Comparison of ENCODE assay signal across 10 cellular contexts in genomic region chr7:26279405-26279804, GRCh38. TPM values are rescaled to one million over a fixed set of nuclear protein-coding genes. Genes with fewer than 3 reads are reported as not detected.
DNase-seq lines count a peak whose midpoint lies in the region; ATAC-seq, FAIRE-seq and TF ChIP-seq lines count a peak whose summit lies in the region.
"Had no signal": no experiment of that assay in that cellular context is flagged by ENCODE, and none has a peak within 500 bp of the region (broad histone marks: within the 10 kb centered on the region; RNA-seq: fewer than 3 reads in every experiment).

No MANE protein-coding gene starts in this region.

- H3K27ac ChIP-seq in osteoblast (ENCODE audit: low read depth, low read length) (no peak overlapping the region), kidney (ENCODE audit: low read depth in 2 of 2, low read length in 2 of 2) (no peak overlapping the region), right cardiac atrium (ENCODE audit: low read length) (no peak overlapping the region)

- H3K4me2 ChIP-seq in osteoblast (ENCODE audit: insufficient read depth, low read length): peak overlapping the region; percentile 49

- no peaks in the 10 kb centered on the region for H3K36me3 Mint-ChIP-seq in activated CD8-positive, alpha-beta T cell treated with anti-CD3 and anti-CD28 coated beads, Interleukin-2, amount 10 ng/mL, durations not matched to agents 7 days and 5 days (ENCODE audit: low read depth)
- H3K36me3 Mint-ChIP-seq: brain had no signal

- no peak for DNase-seq in activated CD4-positive, CD25-positive, alpha-beta regulatory T cell (lab: John Stamatoyannopoulos, UW)
- DNase-seq in activated CD8-positive, alpha-beta T cell treated with anti-CD3 and anti-CD28 coated beads, Interleukin-2, amount 10 ng/mL, durations not matched to agents 7 days and 5 days: peak; percentile 56
- DNase-seq in osteoblast (ENCODE audit: insufficient read length, low spot score, missing footprints) (no peak), NCI-H2196 (lab: John Stamatoyannopoulos, UW; ENCODE audit: unreplicated experiment) (no peak), kidney (no peak), right cardiac atrium (no peak)
- DNase-seq: activated B cell treated with CpG ODN at 0.5 μM for 24 hours had no signal

- CTCF ChIA-PET in activated CD8-positive, alpha-beta T cell treated with anti-CD3 and anti-CD28 coated beads, Interleukin-2, amount 10 ng/mL, durations not matched to agents 7 days and 5 days (lab: Charles Lee): interaction anchor here (0.6 to 2.5 kb wide), 3 partner anchors 71 to 86 kb away, joined by 3 to 13 read pairs (median 4); no protein-coding TSS in a partner anchor

- H3K4me3 ChIP-seq in osteoblast (ENCODE audit: insufficient read depth, low read length) (peak overlapping the region; percentile 27), kidney (ENCODE audit: low read length in 2 of 2) (no peak overlapping the region), right cardiac atrium (ENCODE audit: low read length) (no peak overlapping the region)

- peak; percentile 75 to 78 for ATAC-seq in activated CD4-positive, CD25-positive, alpha-beta regulatory T cell treated with anti-CD3 and anti-CD28 coated beads, Interleukin-2, amount 50 U/mL, for 24 hours
- ATAC-seq in HG02981 (IDR thresholded peaks at IDR 0.05; ENCODE audit: unreplicated experiment) (peak; percentile 46), right cardiac atrium (no peak)
- ATAC-seq in activated CD8-positive, alpha-beta T cell treated with anti-CD3 and anti-CD28 coated beads, Interleukin-2, amount 10 ng/mL, durations not matched to agents 7 days and 5 days: peak; percentile 74

- intact Hi-C loops in kidney (cut with DNase I): no loop called here
- intact Hi-C loops in right cardiac atrium (cut with DNase I): no loop called here

- H3K4me3 Mint-ChIP-seq in activated CD8-positive, alpha-beta T cell treated with anti-CD3 and anti-CD28 coated beads, Interleukin-2, amount 10 ng/mL, durations not matched to agents 7 days and 5 days: peak overlapping the region; percentile 32
- H3K4me3 Mint-ChIP-seq: activated B cell treated with CpG ODN at 0.5 μM for 24 hours, brain had no signal

- peaks cover 2% of the 10 kb centered on the region for H3K27me3 Mint-ChIP-seq in activated CD8-positive, alpha-beta T cell treated with anti-CD3 and anti-CD28 coated beads, Interleukin-2, amount 10 ng/mL, durations not matched to agents 7 days and 5 days (ENCODE audit: low read depth)

- TF ChIP-seq CTCF in osteoblast (IDR thresholded peaks at IDR 0.05; ENCODE audit: extremely low read depth, low read depth, low read length) (no peak), kidney (IDR thresholded peaks at IDR 0.05; ENCODE audit: borderline replicate concordance, extremely low read depth, insufficient read depth) (no peak)

- no peak for FAIRE-seq in kidney (lab: Jason Lieb, UNC)

- WGBS in right cardiac atrium: 73% methylated on average over 4 of the region's 4 CpGs

- H3K9me3 Mint-ChIP-seq in activated CD8-positive, alpha-beta T cell treated with anti-CD3 and anti-CD28 coated beads, Interleukin-2, amount 10 ng/mL, durations not matched to agents 7 days and 5 days (ENCODE audit: insufficient read depth): no peaks in the 10 kb centered on the region
- H3K9me3 Mint-ChIP-seq: activated B cell treated with CpG ODN at 0.5 μM for 24 hours, brain had no signal

- H3K9me3 ChIP-seq in osteoblast (ENCODE audit: low read depth, low read length) (no peaks in the 10 kb centered on the region), kidney (ENCODE audit: control insufficient read depth in 1 of 2, low read length in 2 of 2) (no peaks in the 10 kb centered on the region), right cardiac atrium (ENCODE audit: control insufficient read depth, low read length) (no peaks in the 10 kb centered on the region)

- H3K27ac Mint-ChIP-seq in activated CD8-positive, alpha-beta T cell treated with anti-CD3 and anti-CD28 coated beads, Interleukin-2, amount 10 ng/mL, durations not matched to agents 7 days and 5 days: peak overlapping the region; percentile 40
- H3K27ac Mint-ChIP-seq: activated B cell treated with CpG ODN at 0.5 μM for 24 hours, brain had no signal

- POLR2A ChIA-PET in activated CD8-positive, alpha-beta T cell treated with anti-CD3 and anti-CD28 coated beads, Interleukin-2, amount 10 ng/mL, durations not matched to agents 7 days and 5 days (lab: Charles Lee): no interaction called here

- no peaks in the 10 kb centered on the region for H4K20me1 ChIP-seq in osteoblast (ENCODE audit: insufficient read depth, low read length)

- no peaks in the 10 kb centered on the region for H3K79me2 ChIP-seq in osteoblast (ENCODE audit: insufficient read depth, low read length)

- H3K4me1 ChIP-seq in osteoblast (ENCODE audit: insufficient read depth, low read length) (no peaks in the 10 kb centered on the region), kidney (ENCODE audit: control insufficient read depth in 1 of 2, insufficient read depth in 1 of 2, low read depth in 1 of 2, low read length in 2 of 2) (no peaks in the 10 kb centered on the region), right cardiac atrium (ENCODE audit: control insufficient read depth, insufficient read depth, low read length) (no peaks in the 10 kb centered on the region)

- H3K9ac ChIP-seq in kidney (ENCODE audit: low read length in 2 of 2): no peak overlapping the region

- no peaks in the 10 kb centered on the region for H3K27me3 ChIP-seq in osteoblast (ENCODE audit: insufficient read depth, low read length)
- no peaks in the 10 kb centered on the region for H3K27me3 ChIP-seq in right cardiac atrium (ENCODE audit: control insufficient read depth, insufficient read depth)

- H3K36me3 ChIP-seq in osteoblast (ENCODE audit: insufficient read depth, low read length) (no peaks in the 10 kb centered on the region), kidney (ENCODE audit: control insufficient read depth in 1 of 2, insufficient read depth in 2 of 2, low read length in 2 of 2) (no peaks in the 10 kb centered on the region)

- H3K4me1 Mint-ChIP-seq in activated CD8-positive, alpha-beta T cell treated with anti-CD3 and anti-CD28 coated beads, Interleukin-2, amount 10 ng/mL, durations not matched to agents 7 days and 5 days (ENCODE audit: low read depth): peaks cover 17% of the 10 kb centered on the region
- H3K4me1 Mint-ChIP-seq: brain had no signal

- peak overlapping the region; percentile 53 for H2AFZ ChIP-seq in osteoblast (ENCODE audit: low read length)

RNA-seq across cellular contexts. Expression of gene SNX10, which starts 12.3 kb away (rescaled TPM):
- total RNA-seq in activated CD8-positive, alpha-beta T cell treated with anti-CD3 and anti-CD28 coated beads, Interleukin-2, amount 10 ng/mL, durations not matched to agents 7 days and 5 days: 10 to 100 TPM; 39.2 to 42.7 TPM
- 0.72 and 1.2 TPM in 2 replicates for total RNA-seq in osteoblast
- 72.0 TPM for total RNA-seq in kidney
- polyA plus RNA-seq in kidney (ENCODE audit: insufficient read depth, low read depth, low replicate concordance): 30.1 TPM
- total RNA-seq in right cardiac atrium: 1 to 10 TPM; 2.8 to 3.5 (median 2.9) TPM
- polyA plus RNA-seq in right cardiac atrium: 1.3 TPM

Comparison
In these comparisons a context has a peak if more than half of its experiments do, and no peak if none do; other contexts are left out.
1. ATAC-seq: peak in activated CD4-positive, CD25-positive, alpha-beta regulatory T cell treated with anti-CD3 and anti-CD28 coated beads, Interleukin-2, amount 50 U/mL, for 24 hours (2 of 2), HG02981 (single experiment) and activated CD8-positive, alpha-beta T cell treated with anti-CD3 and anti-CD28 coated beads, Interleukin-2, amount 10 ng/mL, durations not matched to agents 7 days and 5 days (single experiment); none in right cardiac atrium (0 of 2).
2. RNA of gene SNX10, which starts 12.3 kb away (total RNA-seq): 72.0 TPM in kidney (single experiment) and 39.2 to 42.7 TPM in activated CD8-positive, alpha-beta T cell treated with anti-CD3 and anti-CD28 coated beads, Interleukin-2, amount 10 ng/mL, durations not matched to agents 7 days and 5 days; 2.8 to 3.5 TPM in right cardiac atrium and 0.72 to 1.2 TPM in osteoblast; every median in the first group is over 4 times any median in the second.